1 cellular context compared by ENCODE assay signal in the genomic region with DNA sequence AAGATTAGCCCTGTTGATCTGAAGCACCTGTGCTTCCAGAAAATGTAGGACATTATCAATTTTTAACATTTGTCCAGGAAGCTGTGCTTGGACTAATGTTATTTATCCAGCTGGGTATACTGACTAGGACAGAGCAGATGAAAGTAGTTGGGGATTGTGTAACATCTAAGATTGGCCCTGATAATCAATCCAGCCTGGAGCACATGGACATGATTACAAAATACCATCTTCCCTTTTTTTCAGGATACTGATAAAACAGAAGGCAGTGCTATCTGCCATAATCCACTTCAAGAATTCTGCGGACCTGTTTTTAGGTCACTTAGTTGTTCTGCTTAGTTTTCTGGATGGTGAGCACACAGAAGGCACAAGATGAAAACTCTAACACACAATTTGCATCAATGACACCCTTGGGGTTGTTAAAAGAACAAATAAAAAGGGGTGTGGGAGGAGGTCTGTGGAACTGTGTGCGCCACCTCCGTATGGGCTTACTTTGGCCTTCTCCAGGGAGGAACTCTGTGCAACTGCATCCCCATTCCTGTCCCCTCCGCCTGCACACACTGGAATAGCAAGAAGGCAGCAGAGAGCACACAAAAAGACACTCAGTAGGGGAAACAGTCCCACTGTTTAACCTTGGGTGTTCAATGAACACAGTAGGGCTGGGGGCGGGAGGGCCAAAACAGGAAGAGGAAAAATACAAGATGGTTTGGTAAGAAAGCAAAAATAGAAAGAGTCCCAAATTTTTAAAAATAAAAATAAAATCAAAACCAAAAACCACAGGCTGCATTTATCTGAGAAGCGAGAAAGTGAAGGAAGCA.
A peak's percentile ranks its signal among the peaks of the same experiment; 100 is the strongest.
TF ChIP-seq lines count a peak whose summit lies in the region.

No MANE protein-coding gene starts in this region.

TF ChIP-seq in HepG2, 621 proteins besides CTCF, POLR2A, EP300 and RAD21 (continued from another document and continues in another):
- TF ChIP-seq ZNF280B (CRISPR knock-in tag; IDR thresholded peaks at IDR 0.05; ENCODE audit: borderline replicate concordance) (no peak), KDM1A (CRISPR knock-in tag; IDR thresholded peaks at IDR 0.05) (no peak), ZNF564 (CRISPR knock-in tag; IDR thresholded peaks at IDR 0.05) (peak; percentile 48; the same call in 1 of the 2 replicates), ZNF7 (CRISPR knock-in tag; IDR thresholded peaks at IDR 0.05) (0 out of 2 replicates have a peak, but pooled peaks have one; percentile 27), REL (CRISPR knock-in tag; conservative IDR thresholded peaks at IDR 0.05) (no peak), MAFG (CRISPR knock-in tag; IDR thresholded peaks at IDR 0.05) (no peak), HNRNPK (IDR thresholded peaks at IDR 0.05; ENCODE audit: low read depth, low read length, poor library complexity, severe bottlenecking) (no peak), MAFF (IDR thresholded peaks at IDR 0.05; ENCODE audit: low read depth, low read length) (no peak), JDP2 (CRISPR knock-in tag; IDR thresholded peaks at IDR 0.05; ENCODE audit: borderline replicate concordance) (no peak), ZSCAN25 (CRISPR knock-in tag; IDR thresholded peaks at IDR 0.05) (no peak; the same call in 1 of the 2 replicates), FIP1L1 (IDR thresholded peaks at IDR 0.05; ENCODE audit: borderline replicate concordance, insufficient read depth, low read depth, low read length) (no peak), HMG20A (CRISPR knock-in tag; IDR thresholded peaks at IDR 0.05; ENCODE audit: borderline replicate concordance) (peak; percentile 80), ZNF816 (CRISPR knock-in tag; IDR thresholded peaks at IDR 0.05; ENCODE audit: borderline replicate concordance) (no peak), ARID2 (CRISPR knock-in tag; IDR thresholded peaks at IDR 0.05; ENCODE audit: borderline replicate concordance) (no peak), MED13 (CRISPR knock-in tag; IDR thresholded peaks at IDR 0.05) (peak; percentile 84; the same call in 1 of the 2 replicates), ONECUT2 (CRISPR knock-in tag; IDR thresholded peaks at IDR 0.05) (peak; percentile 75), CEBPG (CRISPR knock-in tag; IDR thresholded peaks at IDR 0.05) (peak; percentile 96), ELF3 (CRISPR knock-in tag; IDR thresholded peaks at IDR 0.05) (peak; percentile 96), RFX3 (CRISPR knock-in tag; IDR thresholded peaks at IDR 0.05) (no peak), HOXA9 (CRISPR knock-in tag; IDR thresholded peaks at IDR 0.05; ENCODE audit: borderline replicate concordance) (no peak), PRMT3 (CRISPR knock-in tag; IDR thresholded peaks at IDR 0.05; ENCODE audit: borderline replicate concordance, low read depth) (no peak), SALL1 (CRISPR knock-in tag; IDR thresholded peaks at IDR 0.05) (peak; percentile 61), ZNF274 (CRISPR knock-in tag; IDR thresholded peaks at IDR 0.05) (no peak), SMAD9 (CRISPR knock-in tag; IDR thresholded peaks at IDR 0.05) (no peak), ZBTB4 (CRISPR knock-in tag; IDR thresholded peaks at IDR 0.05; ENCODE audit: borderline replicate concordance) (no peak), GLI4 (CRISPR knock-in tag; IDR thresholded peaks at IDR 0.05; ENCODE audit: borderline replicate concordance) (no peak), ARNTL (CRISPR knock-in tag; IDR thresholded peaks at IDR 0.05) (peak; percentile 91), ERF (CRISPR knock-in tag; IDR thresholded peaks at IDR 0.05) (peak; percentile 77; the same call in 1 of the 2 replicates), EEA1 (CRISPR knock-in tag; IDR thresholded peaks at IDR 0.05; ENCODE audit: borderline replicate concordance) (no peak), ZNF891 (CRISPR knock-in tag; IDR thresholded peaks at IDR 0.05) (no peak), MZF1 (CRISPR knock-in tag; IDR thresholded peaks at IDR 0.05; ENCODE audit: borderline replicate concordance) (no peak), GTF2F1 (IDR thresholded peaks at IDR 0.05; ENCODE audit: low read length) (no peak), HES4 (CRISPR knock-in tag; IDR thresholded peaks at IDR 0.05; ENCODE audit: borderline replicate concordance) (no peak), ZNF441 (CRISPR knock-in tag; IDR thresholded peaks at IDR 0.05; ENCODE audit: borderline replicate concordance) (no peak), SIN3B (IDR thresholded peaks at IDR 0.05; ENCODE audit: low read length) (no peak), ZHX1 (CRISPR knock-in tag; IDR thresholded peaks at IDR 0.05; ENCODE audit: low read depth) (no peak), ZNF556 (CRISPR knock-in tag; IDR thresholded peaks at IDR 0.05; ENCODE audit: borderline replicate concordance) (peak; percentile 49; the same call in 1 of the 2 replicates), NFYC (CRISPR knock-in tag; IDR thresholded peaks at IDR 0.05) (0 out of 2 replicates have a peak, but pooled peaks have one; percentile 7), ZNF296 (CRISPR knock-in tag; conservative IDR thresholded peaks at IDR 0.05) (no peak), ZSCAN31 (CRISPR knock-in tag; IDR thresholded peaks at IDR 0.05; ENCODE audit: low read depth) (peak; percentile 77; the same call in 1 of the 2 replicates), CEBPB (IDR thresholded peaks at IDR 0.05; ENCODE audit: borderline replicate concordance, low read depth, low read length) (peak; percentile 96)
- TF ChIP-seq, protein P1, sequence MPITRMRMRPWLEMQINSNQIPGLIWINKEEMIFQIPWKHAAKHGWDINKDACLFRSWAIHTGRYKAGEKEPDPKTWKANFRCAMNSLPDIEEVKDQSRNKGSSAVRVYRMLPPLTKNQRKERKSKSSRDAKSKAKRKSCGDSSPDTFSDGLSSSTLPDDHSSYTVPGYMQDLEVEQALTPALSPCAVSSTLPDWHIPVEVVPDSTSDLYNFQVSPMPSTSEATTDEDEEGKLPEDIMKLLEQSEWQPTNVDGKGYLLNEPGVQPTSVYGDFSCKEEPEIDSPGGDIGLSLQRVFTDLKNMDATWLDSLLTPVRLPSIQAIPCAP (CRISPR knock-in tag; IDR thresholded peaks at IDR 0.05; ENCODE audit: low read depth): no peak
- TF ChIP-seq, protein P2, sequence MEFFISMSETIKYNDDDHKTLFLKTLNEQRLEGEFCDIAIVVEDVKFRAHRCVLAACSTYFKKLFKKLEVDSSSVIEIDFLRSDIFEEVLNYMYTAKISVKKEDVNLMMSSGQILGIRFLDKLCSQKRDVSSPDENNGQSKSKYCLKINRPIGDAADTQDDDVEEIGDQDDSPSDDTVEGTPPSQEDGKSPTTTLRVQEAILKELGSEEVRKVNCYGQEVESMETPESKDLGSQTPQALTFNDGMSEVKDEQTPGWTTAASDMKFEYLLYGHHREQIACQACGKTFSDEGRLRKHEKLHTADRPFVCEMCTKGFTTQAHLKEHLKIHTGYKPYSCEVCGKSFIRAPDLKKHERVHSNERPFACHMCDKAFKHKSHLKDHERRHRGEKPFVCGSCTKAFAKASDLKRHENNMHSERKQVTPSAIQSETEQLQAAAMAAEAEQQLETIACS (CRISPR knock-in tag; IDR thresholded peaks at IDR 0.05): no peak
- TF ChIP-seq, protein P3, sequence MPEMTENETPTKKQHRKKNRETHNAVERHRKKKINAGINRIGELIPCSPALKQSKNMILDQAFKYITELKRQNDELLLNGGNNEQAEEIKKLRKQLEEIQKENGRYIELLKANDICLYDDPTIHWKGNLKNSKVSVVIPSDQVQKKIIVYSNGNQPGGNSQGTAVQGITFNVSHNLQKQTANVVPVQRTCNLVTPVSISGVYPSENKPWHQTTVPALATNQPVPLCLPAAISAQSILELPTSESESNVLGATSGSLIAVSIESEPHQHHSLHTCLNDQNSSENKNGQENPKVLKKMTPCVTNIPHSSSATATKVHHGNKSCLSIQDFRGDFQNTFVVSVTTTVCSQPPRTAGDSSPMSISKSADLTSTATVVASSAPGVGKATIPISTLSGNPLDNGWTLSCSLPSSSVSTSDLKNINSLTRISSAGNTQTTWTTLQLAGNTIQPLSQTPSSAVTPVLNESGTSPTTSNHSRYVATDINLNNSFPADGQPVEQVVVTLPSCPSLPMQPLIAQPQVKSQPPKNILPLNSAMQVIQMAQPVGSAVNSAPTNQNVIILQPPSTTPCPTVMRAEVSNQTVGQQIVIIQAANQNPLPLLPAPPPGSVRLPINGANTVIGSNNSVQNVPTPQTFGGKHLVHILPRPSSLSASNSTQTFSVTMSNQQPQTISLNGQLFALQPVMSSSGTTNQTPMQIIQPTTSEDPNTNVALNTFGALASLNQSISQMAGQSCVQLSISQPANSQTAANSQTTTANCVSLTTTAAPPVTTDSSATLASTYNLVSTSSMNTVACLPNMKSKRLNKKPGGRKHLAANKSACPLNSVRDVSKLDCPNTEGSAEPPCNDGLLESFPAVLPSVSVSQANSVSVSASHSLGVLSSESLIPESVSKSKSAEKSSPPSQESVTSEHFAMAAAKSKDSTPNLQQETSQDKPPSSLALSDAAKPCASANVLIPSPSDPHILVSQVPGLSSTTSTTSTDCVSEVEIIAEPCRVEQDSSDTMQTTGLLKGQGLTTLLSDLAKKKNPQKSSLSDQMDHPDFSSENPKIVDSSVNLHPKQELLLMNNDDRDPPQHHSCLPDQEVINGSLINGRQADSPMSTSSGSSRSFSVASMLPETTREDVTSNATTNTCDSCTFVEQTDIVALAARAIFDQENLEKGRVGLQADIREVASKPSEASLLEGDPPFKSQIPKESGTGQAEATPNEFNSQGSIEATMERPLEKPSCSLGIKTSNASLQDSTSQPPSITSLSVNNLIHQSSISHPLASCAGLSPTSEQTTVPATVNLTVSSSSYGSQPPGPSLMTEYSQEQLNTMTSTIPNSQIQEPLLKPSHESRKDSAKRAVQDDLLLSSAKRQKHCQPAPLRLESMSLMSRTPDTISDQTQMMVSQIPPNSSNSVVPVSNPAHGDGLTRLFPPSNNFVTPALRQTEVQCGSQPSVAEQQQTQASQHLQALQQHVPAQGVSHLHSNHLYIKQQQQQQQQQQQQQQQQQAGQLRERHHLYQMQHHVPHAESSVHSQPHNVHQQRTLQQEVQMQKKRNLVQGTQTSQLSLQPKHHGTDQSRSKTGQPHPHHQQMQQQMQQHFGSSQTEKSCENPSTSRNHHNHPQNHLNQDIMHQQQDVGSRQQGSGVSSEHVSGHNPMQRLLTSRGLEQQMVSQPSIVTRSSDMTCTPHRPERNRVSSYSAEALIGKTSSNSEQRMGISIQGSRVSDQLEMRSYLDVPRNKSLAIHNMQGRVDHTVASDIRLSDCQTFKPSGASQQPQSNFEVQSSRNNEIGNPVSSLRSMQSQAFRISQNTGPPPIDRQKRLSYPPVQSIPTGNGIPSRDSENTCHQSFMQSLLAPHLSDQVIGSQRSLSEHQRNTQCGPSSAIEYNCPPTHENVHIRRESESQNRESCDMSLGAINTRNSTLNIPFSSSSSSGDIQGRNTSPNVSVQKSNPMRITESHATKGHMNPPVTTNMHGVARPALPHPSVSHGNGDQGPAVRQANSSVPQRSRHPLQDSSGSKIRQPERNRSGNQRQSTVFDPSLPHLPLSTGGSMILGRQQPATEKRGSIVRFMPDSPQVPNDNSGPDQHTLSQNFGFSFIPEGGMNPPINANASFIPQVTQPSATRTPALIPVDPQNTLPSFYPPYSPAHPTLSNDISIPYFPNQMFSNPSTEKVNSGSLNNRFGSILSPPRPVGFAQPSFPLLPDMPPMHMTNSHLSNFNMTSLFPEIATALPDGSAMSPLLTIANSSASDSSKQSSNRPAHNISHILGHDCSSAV (CRISPR knock-in tag; IDR thresholded peaks at IDR 0.05; ENCODE audit: borderline replicate concordance): no peak
